ENCODE assay signal across 10 cellular contexts in genomic region chr1:226370144-226370923, GRCh38. TPM values are rescaled to one million over a fixed set of nuclear protein-coding genes. Genes with fewer than 3 reads are reported as not detected.
DNase-seq lines count a peak whose midpoint lies in the region; ATAC-seq and TF ChIP-seq lines count a peak whose summit lies in the region.
"Had no signal": no experiment of that assay in that cellular context is flagged by ENCODE, and none has a peak within 500 bp of the region (broad histone marks: within the 10 kb centered on the region; RNA-seq: fewer than 3 reads in every experiment).

No MANE protein-coding gene starts in this region.

- peak; percentile 89 for ATAC-seq in GM18511 (IDR thresholded peaks at IDR 0.05; ENCODE audit: unreplicated experiment)
- peak; percentile 69 for ATAC-seq in HG03066 (IDR thresholded peaks at IDR 0.05; ENCODE audit: low read depth, unreplicated experiment)
- no peak for ATAC-seq in SK-N-SH treated with all-trans-retinoic acid at 6 μM for 48 hours
- ATAC-seq in gastroesophageal sphincter: no peak
- ATAC-seq: upper lobe of right lung had no signal

- no peak for TF ChIP-seq POLR2A in gastroesophageal sphincter (IDR thresholded peaks at IDR 0.05)

- 67 to 71% methylated on average over 4 to 6 of the region's 13 CpGs for WGBS in gastroesophageal sphincter (ENCODE audit: low coverage in 1 of 2), 2 donors

- H3K9me3 ChIP-seq in gastroesophageal sphincter: no peaks in the 10 kb centered on the region
- H3K9me3 ChIP-seq: SJCRH30, upper lobe of right lung had no signal

- TF ChIP-seq CTCF in GM20000 (IDR thresholded peaks at IDR 0.05; ENCODE audit: extremely low read depth, missing control alignments) (no peak), gastroesophageal sphincter (IDR thresholded peaks at IDR 0.05) (no peak)

- no peak for TF ChIP-seq EP300 in gastroesophageal sphincter (IDR thresholded peaks at IDR 0.05)

- no peak overlapping the region for H3K4me3 ChIP-seq in gastroesophageal sphincter
- H3K4me3 ChIP-seq: SJCRH30, upper lobe of right lung had no signal

- H3K27ac ChIP-seq in gastroesophageal sphincter: peak overlapping the region in 1 of 4 donors; percentile 18
- H3K27ac ChIP-seq: SJCRH30, upper lobe of right lung had no signal

- peaks cover 0 to 20% (median 0%) of the 10 kb centered on the region in 3 donors for H3K4me1 ChIP-seq in gastroesophageal sphincter
- H3K4me1 ChIP-seq: SJCRH30, upper lobe of right lung had no signal

- DNase-seq in GM20000 (ENCODE audit: low spot score) (peak; percentile 46), kidney tubule cell (ENCODE audit: low spot score) (peak; percentile 29)
- no peak for DNase-seq in activated CD4-positive, CD25-positive, alpha-beta regulatory T cell treated with anti-CD3 and anti-CD28 coated beads, Interleukin-2, amount 50 U/mL, for 72 hours
- DNase-seq: GOT3, SJCRH30, upper lobe of right lung had no signal

- no peaks in the 10 kb centered on the region for H3K27me3 ChIP-seq in gastroesophageal sphincter
- H3K27me3 ChIP-seq: SJCRH30, upper lobe of right lung had no signal

- H3K36me3 ChIP-seq in gastroesophageal sphincter: peaks cover 0 to 100% of the 10 kb centered on the region in 2 donors

TF ChIP-seq in SK-N-SH treated with all-trans-retinoic acid at 6 μM for 48 hours, 23 proteins besides CTCF, POLR2A, EP300 and RAD21:
- TF ChIP-seq PATZ1 (CRISPR knock-in tag; IDR thresholded peaks at IDR 0.05; ENCODE audit: borderline replicate concordance) (no peak), BACH2 (CRISPR knock-in tag; IDR thresholded peaks at IDR 0.05; ENCODE audit: borderline replicate concordance) (no peak), TOX (CRISPR knock-in tag; IDR thresholded peaks at IDR 0.05; ENCODE audit: borderline replicate concordance) (no peak)
- TF ChIP-seq, protein P1, sequence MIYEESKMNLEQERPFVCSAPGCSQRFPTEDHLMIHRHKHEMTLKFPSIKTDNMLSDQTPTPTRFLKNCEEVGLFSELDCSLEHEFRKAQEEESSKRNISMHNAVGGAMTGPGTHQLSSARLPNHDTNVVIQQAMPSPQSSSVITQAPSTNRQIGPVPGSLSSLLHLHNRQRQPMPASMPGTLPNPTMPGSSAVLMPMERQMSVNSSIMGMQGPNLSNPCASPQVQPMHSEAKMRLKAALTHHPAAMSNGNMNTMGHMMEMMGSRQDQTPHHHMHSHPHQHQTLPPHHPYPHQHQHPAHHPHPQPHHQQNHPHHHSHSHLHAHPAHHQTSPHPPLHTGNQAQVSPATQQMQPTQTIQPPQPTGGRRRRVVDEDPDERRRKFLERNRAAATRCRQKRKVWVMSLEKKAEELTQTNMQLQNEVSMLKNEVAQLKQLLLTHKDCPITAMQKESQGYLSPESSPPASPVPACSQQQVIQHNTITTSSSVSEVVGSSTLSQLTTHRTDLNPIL (CRISPR knock-in tag; IDR thresholded peaks at IDR 0.05; ENCODE audit: low read depth): no peak

RNA-seq across cellular contexts. Expression of gene PARP1, which starts 37.6 kb away (rescaled TPM):
- total RNA-seq in gastroesophageal sphincter: 100 to 1,000 TPM in 2 of 4 donors, 10 to 100 TPM in 2; 77.4 to 147 (median 95.6) TPM

Comparison
In these comparisons a context has a peak if more than half of its experiments do, and no peak if none do; other contexts are left out.
1. ATAC-seq: peak in GM18511 (single experiment) and HG03066 (single experiment); none in SK-N-SH treated with all-trans-retinoic acid at 6 μM for 48 hours (single experiment) and gastroesophageal sphincter (single experiment).